In the genomic region with DNA sequence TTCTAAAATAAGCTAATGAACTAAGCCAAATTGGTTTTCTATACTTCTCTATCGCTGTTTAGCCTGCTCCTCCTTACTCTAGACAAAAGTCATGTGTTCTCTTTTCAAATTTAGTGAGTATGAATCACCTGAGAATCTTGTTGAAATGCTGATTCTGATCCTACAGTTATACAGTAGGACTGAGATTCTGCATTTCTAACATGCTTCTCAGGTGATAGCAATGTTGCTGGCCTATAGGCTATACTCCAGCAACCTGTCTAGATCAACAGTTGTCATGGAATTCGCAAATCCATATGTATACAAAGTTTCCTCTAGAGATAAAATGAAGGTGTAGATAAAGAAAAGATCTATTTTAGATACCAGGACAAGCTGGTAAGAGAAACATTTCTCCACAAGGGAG, we compare ENCODE assay signal across 26 cellular contexts.
"Had no signal": no experiment of that assay in that cellular context is flagged by ENCODE, and none has a peak within 500 bp of the region (broad histone marks: within the 10 kb centered on the region; RNA-seq: fewer than 3 reads in every experiment).

No MANE protein-coding gene starts in this region.

- H3K4me3 ChIP-seq: Peyer's patch, SJCRH30 had no signal

- H3K9me3 Mint-ChIP-seq: central memory CD8-positive, alpha-beta T cell had no signal

- H3K4me3 Mint-ChIP-seq: activated CD8-positive, alpha-beta T cell treated with anti-CD3 and anti-CD28 coated beads, Interleukin-2, amount 10 ng/mL, durations not matched to agents 7 days and 5 days; activated naive CD4-positive, alpha-beta T cell treated with anti-CD3 and anti-CD28 coated beads, Interleukin-2, amount 50 U/mL, for 24 hours; central memory CD8-positive, alpha-beta T cell had no signal

- H3K4me1 ChIP-seq: Peyer's patch, SJCRH30 had no signal

- H3K4me2 ChIP-seq: SK-N-SH had no signal

- H3K9ac ChIP-seq: SK-N-SH had no signal

- H3K27me3 ChIP-seq: Peyer's patch, SJCRH30 had no signal

- H3K9me3 ChIP-seq: Peyer's patch, SJCRH30, SK-N-SH had no signal

- H3K27ac ChIP-seq: Peyer's patch, RWPE1, SJCRH30, WERI-Rb-1 had no signal

- H3K27ac Mint-ChIP-seq: activated CD8-positive, alpha-beta T cell treated with anti-CD3 and anti-CD28 coated beads, Interleukin-2, amount 10 ng/mL, durations not matched to agents 7 days and 5 days had no signal

- H3K27me3 Mint-ChIP-seq: activated naive CD4-positive, alpha-beta T cell treated with anti-CD3 and anti-CD28 coated beads, Interleukin-2, amount 50 U/mL, for 24 hours; central memory CD8-positive, alpha-beta T cell had no signal

- DNase-seq: activated CD4-positive, alpha-beta T cell treated with anti-CD3 and anti-CD28 coated beads for 4 hours; activated CD4-positive, alpha-beta T cell treated with anti-CD3 and anti-CD28 coated beads, Interleukin-2, amount 50 U/mL, for 4 hours; activated CD8-positive, alpha-beta memory T cell treated with anti-CD3 and anti-CD28 coated beads, Interleukin-2, amount 50 U/mL, for 48 hours; activated CD8-positive, alpha-beta T cell treated with anti-CD3 and anti-CD28 coated beads, Interleukin-2, amount 10 ng/mL, durations not matched to agents 7 days and 5 days; activated effector memory CD4-positive, alpha-beta T cell treated with Interleukin-2 at 50 U/mL for 16 hours; activated naive CD4-positive, alpha-beta T cell; activated T-cell treated with anti-CD3 and anti-CD28 coated beads, Interleukin-2, amount 50 U/mL, for 1 hour; aorta; KG1; NCI-H1092; NCI-H1417; NCI-H1930; NCI-H2171 treated with DMSO at 0.1 percent for 48 hours; NCI-H345; NCI-H510A treated with DMSO at 0.1 percent for 48 hours; NCI-H69; Peyer's patch; Right ventricle myocardium superior; SJCRH30; SK-N-SH; T-helper 1 cell; WERI-Rb-1 had no signal

- ATAC-seq: activated CD4-positive, CD25-positive, alpha-beta regulatory T cell treated with anti-CD3 and anti-CD28 coated beads, Interleukin-2, amount 50 U/mL, for 24 hours; activated CD8-positive, alpha-beta T cell treated with anti-CD3 and anti-CD28 coated beads, Interleukin-2, amount 10 ng/mL, durations not matched to agents 7 days and 5 days had no signal
